14 cellular contexts compared by ENCODE assay signal in the genomic region with DNA sequence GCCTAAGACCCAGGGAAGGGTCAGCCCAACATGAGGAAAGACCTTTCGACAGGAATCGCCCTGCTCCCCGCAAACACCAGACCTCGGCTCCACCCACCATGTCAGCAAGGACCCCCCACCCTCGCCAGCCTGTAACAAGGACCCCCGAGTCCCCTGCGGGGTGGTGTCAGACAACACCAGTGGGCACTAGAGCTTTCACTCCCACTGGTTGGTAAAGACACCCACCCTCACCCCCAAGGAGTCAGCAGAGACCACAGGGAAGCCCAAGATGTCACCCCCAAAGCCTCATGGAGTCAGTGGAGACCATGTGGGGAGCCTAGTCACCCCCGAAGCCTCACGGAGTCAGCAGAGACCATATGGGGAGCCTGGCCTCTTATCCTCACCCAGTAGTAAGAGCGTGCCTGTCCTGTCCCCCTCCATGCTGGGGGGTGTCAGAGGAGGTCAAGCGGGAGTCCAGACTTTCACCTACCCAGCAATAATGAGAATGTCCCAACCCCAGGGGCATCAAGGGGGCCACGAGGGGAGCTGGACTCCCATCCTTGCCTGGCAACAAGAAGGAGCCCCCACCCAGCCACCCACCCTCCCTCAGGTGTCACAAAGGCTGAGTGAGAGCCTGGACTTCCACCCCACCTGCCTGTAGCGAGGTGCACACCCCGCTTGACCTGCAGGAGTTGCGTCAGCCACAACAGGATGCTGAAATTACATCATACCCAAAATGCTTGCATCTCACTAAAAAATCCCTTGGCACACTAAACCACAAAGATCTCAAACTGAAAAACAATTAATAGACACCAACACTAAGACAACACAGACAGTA. TPM values are rescaled to one million over a fixed set of nuclear protein-coding genes. Genes with fewer than 3 reads are reported as not detected.
A peak's percentile ranks its signal among the peaks of the same experiment; 100 is the strongest.
DNase-seq lines count a peak whose midpoint lies in the region; FAIRE-seq and TF ChIP-seq lines count a peak whose summit lies in the region.
"Had no signal": no experiment of that assay in that cellular context is flagged by ENCODE, and none has a peak within 500 bp of the region (broad histone marks: within the 10 kb centered on the region; RNA-seq: fewer than 3 reads in every experiment).

No MANE protein-coding gene starts in this region.

- peaks cover 17% of the 10 kb centered on the region for H3K79me2 ChIP-seq in endothelial cell of umbilical vein (ENCODE audit: control insufficient read depth, insufficient read depth, low read length)

- FAIRE-seq in endothelial cell of umbilical vein (lab: Jason Lieb, UNC): peak; percentile 52
- FAIRE-seq: A549, H54 had no signal

- H3K27me3 ChIP-seq in endothelial cell of umbilical vein (ENCODE audit: control insufficient read depth in 2 of 2, insufficient read depth in 2 of 2, low read length in 2 of 2) (no peaks in the 10 kb centered on the region), spleen (replicated peaks in 1 of 7) (no peaks in the 10 kb centered on the region), colonic mucosa (no peaks in the 10 kb centered on the region), neuronal stem cell (ENCODE audit: control insufficient read depth in 3 of 3, insufficient read depth in 3 of 3, low read depth in 1 of 3, low read length in 3 of 3) (no peaks in the 10 kb centered on the region)
- H3K27me3 ChIP-seq: body of pancreas, foreskin keratinocyte had no signal

- no peak overlapping the region for H2BK12ac ChIP-seq in neuronal stem cell (ENCODE audit: low read length)

- peaks cover 5% of the 10 kb centered on the region for H3K79me1 ChIP-seq in neuronal stem cell (ENCODE audit: low read depth, low read length)

- dilution Hi-C loops in endothelial cell of umbilical vein (cut with MboI; ENCODE audit: extremely low pct_ligation_motif_present, low sequenced_read_pairs): no loop called here

- H3K9ac ChIP-seq in endothelial cell of umbilical vein (replicated peaks; ENCODE audit: extremely low read depth, insufficient read depth, low read length) (no peak overlapping the region), colonic mucosa (ENCODE audit: low read depth in 2 of 2, low read length in 2 of 2) (no peak overlapping the region), neuronal stem cell (ENCODE audit: low read depth, low read length, poor library complexity) (no peak overlapping the region)

- peaks cover 21% of the 10 kb centered on the region for H3K4me1 ChIP-seq in endothelial cell of umbilical vein (ENCODE audit: control insufficient read depth, extremely low read depth, insufficient read depth, low read length)
- peaks cover 0 to 40% (median 0%) of the 10 kb centered on the region in 6 donors for H3K4me1 ChIP-seq in spleen
- H3K4me1 ChIP-seq in colonic mucosa: no peaks in the 10 kb centered on the region
- H3K4me1 ChIP-seq in neuronal stem cell (ENCODE audit: control insufficient read depth in 2 of 2, insufficient read depth in 1 of 2, low read depth in 1 of 2, low read length in 2 of 2): no peaks in the 10 kb centered on the region
- H3K4me1 ChIP-seq: A549, foreskin keratinocyte had no signal

- H3K9me1 ChIP-seq in endothelial cell of umbilical vein (replicated peaks; ENCODE audit: control insufficient read depth, extremely low read depth, insufficient read depth, low read length): no peaks in the 10 kb centered on the region

- H2BK120ac ChIP-seq in neuronal stem cell (ENCODE audit: low read depth, low read length): no peak overlapping the region

- H3K27ac Mint-ChIP-seq in activated CD4-positive, alpha-beta T cell treated with anti-CD3 and anti-CD28 coated beads, Interleukin-2, amount 10 ng/mL, durations not matched to agents 7 days and 5 days: peak overlapping the region; percentile 81

- POLR2A ChIA-PET in activated CD4-positive, alpha-beta T cell treated with anti-CD3 and anti-CD28 coated beads, Interleukin-2, amount 10 ng/mL, durations not matched to agents 7 days and 5 days (lab: Charles Lee): no interaction called here
- POLR2A ChIA-PET in RWPE1 (lab: Yijun Ruan, JAX; ENCODE audit: low non-redundant PET) (no interaction called here), endothelial cell of umbilical vein (lab: Charles Lee) (no interaction called here)

- peak; percentile 19 for DNase-seq in activated CD4-positive, alpha-beta T cell treated with anti-CD3 and anti-CD28 coated beads, Interleukin-2, amount 10 ng/mL, durations not matched to agents 7 days and 5 days
- DNase-seq in activated CD4-positive, alpha-beta T cell treated with anti-CD3 and anti-CD28 coated beads, Interleukin-2, amount 50 U/mL, for 48 hours: no peak
- DNase-seq in RWPE1 (ENCODE audit: low spot score): no peak
- peak; percentile 15 for DNase-seq in endothelial cell of umbilical vein (ENCODE audit: low read depth, low spot score)
- peak; percentile 88 for DNase-seq in spleen
- DNase-seq in colonic mucosa: no peak
- no peak for DNase-seq in NCI-H2081 treated with DMSO at 0.1 percent for 48 hours (lab: John Stamatoyannopoulos, UW)
- no peak for DNase-seq in neuronal stem cell (ENCODE audit: low spot score)
- DNase-seq: foreskin keratinocyte, mammary epithelial cell, NCI-H1436 treated with DMSO at 0.1 percent for 48 hours had no signal

- BruUV-seq in endothelial cell of umbilical vein (replicated peaks; lab: Mats Ljungman, UMichigan): no TSS peak

- no peak overlapping the region for H2BK15ac ChIP-seq in neuronal stem cell (ENCODE audit: low read length)

- peaks cover 28% of the 10 kb centered on the region for H3K4me1 Mint-ChIP-seq in activated CD4-positive, alpha-beta T cell treated with anti-CD3 and anti-CD28 coated beads, Interleukin-2, amount 10 ng/mL, durations not matched to agents 7 days and 5 days

- no peak overlapping the region for H4K8ac ChIP-seq in neuronal stem cell (ENCODE audit: low read depth, low read length)

- H3K27ac ChIP-seq in RWPE1 (peak overlapping the region; percentile 32), endothelial cell of umbilical vein (ENCODE audit: insufficient read depth, low read depth, low read length) (peak overlapping the region; percentile 84), spleen (peak overlapping the region in 7 of 8 donors; percentile 60 to 89 (median 79)), colonic mucosa (no peak overlapping the region), neuronal stem cell (replicated peaks; ENCODE audit: low read length) (no peak overlapping the region)
- H3K27ac ChIP-seq: A549, body of pancreas, foreskin keratinocyte had no signal

- TF ChIP-seq POLR2A in endothelial cell of umbilical vein (IDR thresholded peaks at IDR 0.05; ENCODE audit: low read depth, low read length) (no peak), spleen (IDR thresholded peaks at IDR 0.05) (no peak)

- H3K27me3 Mint-ChIP-seq in activated CD4-positive, alpha-beta T cell treated with anti-CD3 and anti-CD28 coated beads, Interleukin-2, amount 10 ng/mL, durations not matched to agents 7 days and 5 days: no peaks in the 10 kb centered on the region

- no peak overlapping the region for H2BK5ac ChIP-seq in neuronal stem cell (ENCODE audit: low read length)

- no peaks in the 10 kb centered on the region for H3K9me3 ChIP-seq in endothelial cell of umbilical vein (replicated peaks; ENCODE audit: control insufficient read depth, insufficient read depth, low read length)
- peaks cover 3 to 49% (median 43%) of the 10 kb centered on the region in 8 donors for H3K9me3 ChIP-seq in spleen
- H3K9me3 ChIP-seq in colonic mucosa: no peaks in the 10 kb centered on the region
- peaks cover 8 to 22% of the 10 kb centered on the region in 2 donors for H3K9me3 ChIP-seq in neuronal stem cell (replicated peaks in 1 of 2; ENCODE audit: control insufficient read depth in 2 of 2, insufficient read depth in 1 of 2, low read depth in 1 of 2, low read length in 2 of 2)
- H3K9me3 ChIP-seq: body of pancreas had no signal

- peaks cover 61% of the 10 kb centered on the region for H3K36me3 Mint-ChIP-seq in activated CD4-positive, alpha-beta T cell treated with anti-CD3 and anti-CD28 coated beads, Interleukin-2, amount 10 ng/mL, durations not matched to agents 7 days and 5 days (ENCODE audit: low read depth)

- H3K4me3 Mint-ChIP-seq in activated CD4-positive, alpha-beta T cell treated with anti-CD3 and anti-CD28 coated beads, Interleukin-2, amount 10 ng/mL, durations not matched to agents 7 days and 5 days: no peak overlapping the region

- CTCF ChIA-PET in activated CD4-positive, alpha-beta T cell treated with anti-CD3 and anti-CD28 coated beads, Interleukin-2, amount 10 ng/mL, durations not matched to agents 7 days and 5 days (lab: Charles Lee): no interaction called here
- CTCF ChIA-PET in RWPE1 (lab: Yijun Ruan, JAX): interaction anchor here (0.6 kb wide), 1 partner anchor 231 kb away, joined by 3 read pairs; no protein-coding TSS in a partner anchor
- CTCF ChIA-PET in endothelial cell of umbilical vein (lab: Charles Lee): no interaction called here

- 70 to 84% (median 78%) methylated on average over 13 to 15 of the region's 15 CpGs for WGBS in spleen, 5 donors
- no CpG with 5 or more reads among the region's 15 CpGs for WGBS in neuronal stem cell (ENCODE audit: extremely low coverage in 2 of 2, insufficient read length in 2 of 2, insufficient replicate concordance in 1 of 2), 2 donors

- intact Hi-C loops in endothelial cell of umbilical vein (cut with micrococcal nuclease) (loop anchor here (2.0 kb wide), 1 partner anchor 17 kb away; no protein-coding TSS in a partner anchor), spleen (cut with DNase I; ENCODE audit: low total_unique reads) (no loop called here), colonic mucosa (cut with DNase I) (no loop called here)

- no peak overlapping the region for H3K18ac ChIP-seq in neuronal stem cell (ENCODE audit: low read length)

- TF ChIP-seq CTCF in RWPE1 (conservative IDR thresholded peaks at IDR 0.05; ENCODE audit: low read depth) (no peak), endothelial cell of umbilical vein (IDR thresholded peaks at IDR 0.05; ENCODE audit: extremely low read depth in 1 of 2, insufficient read depth in 1 of 2, low read depth in 1 of 2, low read length in 2 of 2) (no peak), spleen (IDR thresholded peaks at IDR 0.05 in 8 of 11, conservative IDR thresholded peaks at IDR 0.05 in 3 of 11) (no peak), colonic mucosa (IDR thresholded peaks at IDR 0.05) (no peak)

- H3K23ac ChIP-seq in neuronal stem cell (ENCODE audit: low read depth, low read length, poor library complexity): no peak overlapping the region

- no peak overlapping the region for H3K4me3 ChIP-seq in endothelial cell of umbilical vein (replicated peaks in 1 of 3; ENCODE audit: insufficient read depth in 1 of 3, low read depth in 1 of 3, low read length in 3 of 3)
- H3K4me3 ChIP-seq in spleen: peak overlapping the region in 1 of 8 donors; percentile 43
- H3K4me3 ChIP-seq in colonic mucosa: no peak overlapping the region
- H3K4me3 ChIP-seq in neuronal stem cell (ENCODE audit: low read length in 2 of 2): no peak overlapping the region
- H3K4me3 ChIP-seq: A549, body of pancreas had no signal

- H3K9me3 Mint-ChIP-seq in activated CD4-positive, alpha-beta T cell treated with anti-CD3 and anti-CD28 coated beads, Interleukin-2, amount 10 ng/mL, durations not matched to agents 7 days and 5 days: peaks cover 43% of the 10 kb centered on the region

- H2AK5ac ChIP-seq in neuronal stem cell (ENCODE audit: low read depth, low read length): no peak overlapping the region

- H3K14ac ChIP-seq in neuronal stem cell (ENCODE audit: low read length): no peak overlapping the region

- no peak overlapping the region for H4K91ac ChIP-seq in neuronal stem cell (ENCODE audit: low read depth, low read length, poor library complexity)

- no peaks in the 10 kb centered on the region for H4K20me1 ChIP-seq in endothelial cell of umbilical vein (replicated peaks; ENCODE audit: control insufficient read depth, extremely low read depth, insufficient read depth, low read length)

- H3K36me3 ChIP-seq in endothelial cell of umbilical vein (ENCODE audit: control insufficient read depth in 2 of 2, extremely low read depth in 1 of 2, insufficient read depth in 2 of 2, low read length in 2 of 2): peaks cover 4 to 11% of the 10 kb centered on the region in 2 experiments
- H3K36me3 ChIP-seq in spleen: peaks cover 0 to 79% (median 25%) of the 10 kb centered on the region in 6 donors
- no peaks in the 10 kb centered on the region for H3K36me3 ChIP-seq in colonic mucosa
- H3K36me3 ChIP-seq in neuronal stem cell (replicated peaks in 1 of 2; ENCODE audit: control insufficient read depth in 2 of 2, insufficient read depth in 2 of 2, low read length in 2 of 2): peaks cover 15 to 29% of the 10 kb centered on the region in 2 donors

- H2AFZ ChIP-seq in endothelial cell of umbilical vein (ENCODE audit: low read depth, low read length): no peak overlapping the region
- H2AFZ ChIP-seq in neuronal stem cell (ENCODE audit: low read length): no peak overlapping the region

- no peak overlapping the region for H3K4ac ChIP-seq in neuronal stem cell (ENCODE audit: low read length)

- H3K4me2 ChIP-seq in endothelial cell of umbilical vein (ENCODE audit: insufficient read depth, low read length) (peak overlapping the region; percentile 59), neuronal stem cell (ENCODE audit: insufficient read depth, low read length, poor library complexity, severe bottlenecking) (no peak overlapping the region)
- H3K4me2 ChIP-seq: A549 had no signal

RNA-seq across cellular contexts. Expression of a gene that starts 24.8 kb away (rescaled TPM):
- total RNA-seq in activated CD4-positive, alpha-beta T cell treated with anti-CD3 and anti-CD28 coated beads, Interleukin-2, amount 10 ng/mL, durations not matched to agents 7 days and 5 days: 10 to 100 TPM; 43.8 to 46.8 TPM
- total RNA-seq in endothelial cell of umbilical vein: 54.6 and 58.9 TPM in 2 replicates
- 36.3 and 55.0 TPM in 2 replicates for polyA plus RNA-seq in endothelial cell of umbilical vein
- polyA plus RNA-seq in endothelial cell of umbilical vein (2011; cell fraction: cytosol; rRNA removed): 16.9 and 19.9 TPM in 2 replicates
- 18.7 and 21.4 TPM in 2 replicates for polyA plus RNA-seq in endothelial cell of umbilical vein (2011; cell fraction: nucleus; rRNA removed)
- polyA plus RNA-seq in endothelial cell of umbilical vein (2012): 32.8 and 34.1 TPM in 2 replicates
- polyA minus RNA-seq in endothelial cell of umbilical vein: 26.8 and 29.9 TPM in 2 replicates
- 39.4 TPM for polyA minus RNA-seq in endothelial cell of umbilical vein (2011; cell fraction: cytosol; rRNA and poly(A)+ RNA removed)
- polyA minus RNA-seq in endothelial cell of umbilical vein (2011; cell fraction: nucleus; rRNA and poly(A)+ RNA removed): 14.9 and 17.1 TPM in 2 replicates
- 10 to 100 TPM; 21.6 to 52.8 (median 35.0) TPM for total RNA-seq in spleen
- 10 to 100 TPM in 2 of 3 donors, 1 to 10 TPM in 1; 7.5 to 17.6 (median 13.3) TPM for polyA plus RNA-seq in spleen
- 10 to 100 TPM; 10.7 to 25.3 TPM for total RNA-seq in colonic mucosa
- 16.6 TPM for polyA plus RNA-seq in neuronal stem cell (2013, experiment 1 of 2)
- 16.2 TPM for polyA plus RNA-seq in neuronal stem cell (2013, experiment 2 of 2)

Comparison
In these comparisons a context has a peak if more than half of its experiments do, and no peak if none do; other contexts are left out.
1. DNase-seq: peak in activated CD4-positive, alpha-beta T cell treated with anti-CD3 and anti-CD28 coated beads, Interleukin-2, amount 10 ng/mL, durations not matched to agents 7 days and 5 days (single experiment), endothelial cell of umbilical vein (single experiment) and spleen (single experiment); none in activated CD4-positive, alpha-beta T cell treated with anti-CD3 and anti-CD28 coated beads, Interleukin-2, amount 50 U/mL, for 48 hours (0 of 2), RWPE1 (single experiment), colonic mucosa (single experiment), NCI-H2081 treated with DMSO at 0.1 percent for 48 hours (single experiment) and neuronal stem cell (single experiment).
2. H3K27ac ChIP-seq: peak in RWPE1 (single experiment), endothelial cell of umbilical vein (single experiment) and spleen (7 of 8); none in colonic mucosa (single experiment) and neuronal stem cell (single experiment).